15 cellular contexts compared by ENCODE assay signal in the genomic region with DNA sequence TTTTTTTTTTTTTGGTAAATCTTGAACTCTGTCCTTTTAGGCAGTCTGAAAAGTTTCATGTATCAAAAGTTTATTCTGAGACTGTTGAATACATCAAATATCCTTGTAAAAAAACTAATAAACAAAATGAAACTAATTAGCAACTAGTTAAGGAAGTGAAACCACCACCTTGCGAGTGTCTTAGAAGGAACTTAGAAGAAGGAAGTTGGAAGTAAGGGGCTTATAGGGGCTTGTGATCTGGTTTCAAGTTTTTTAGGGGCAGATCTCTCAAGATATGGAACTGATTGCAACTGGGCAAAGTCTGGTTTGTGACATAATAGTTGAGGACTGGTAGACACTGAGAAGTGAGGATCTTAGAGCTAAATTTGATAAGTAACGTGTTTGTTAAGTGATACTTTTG.
DNase-seq lines count a peak whose midpoint lies in the region; ATAC-seq, FAIRE-seq and TF ChIP-seq lines count a peak whose summit lies in the region.
"Had no signal": no experiment of that assay in that cellular context is flagged by ENCODE, and none has a peak within 500 bp of the region (broad histone marks: within the 10 kb centered on the region; RNA-seq: fewer than 3 reads in every experiment).

No MANE protein-coding gene starts in this region.

- no peak for TF ChIP-seq RAD21 in HepG2 (CRISPR knock-in tag; IDR thresholded peaks at IDR 0.05)

- no peak for FAIRE-seq in HepG2 (lab: Jason Lieb, UNC)
- FAIRE-seq: bronchial epithelial cell, urothelium cell line had no signal

- TF ChIP-seq CTCF in HepG2 (CRISPR knock-in tag; IDR thresholded peaks at IDR 0.05): no peak

- no peak for TF ChIP-seq POLR2A in HepG2 (IDR thresholded peaks at IDR 0.05; ENCODE audit: insufficient read depth in 1 of 2, low read depth in 2 of 2, low read length in 2 of 2)
- TF ChIP-seq POLR2A in erythroblast (IDR thresholded peaks at IDR 0.05; ENCODE audit: low read length): no peak

- peaks cover 21% of the 10 kb centered on the region for H3K9me3 ChIP-seq in HepG2 (ENCODE audit: low read length)
- H3K9me3 ChIP-seq: SJSA1 had no signal

- TF ChIP-seq EP300 in HepG2 (IDR thresholded peaks at IDR 0.05; ENCODE audit: low read depth in 2 of 2, low read length in 2 of 2) (no peak), HepG2 (CRISPR knock-in tag; IDR thresholded peaks at IDR 0.05; ENCODE audit: borderline replicate concordance) (no peak)

- BruUV-seq in HepG2 (replicated peaks; lab: Mats Ljungman, UMichigan): no TSS peak

- no peaks in the 10 kb centered on the region for H3K36me3 ChIP-seq in HepG2 (replicated peaks in 1 of 2; ENCODE audit: control insufficient read depth in 1 of 2, insufficient read depth in 2 of 2, low read length in 2 of 2)
- H3K36me3 ChIP-seq: SJSA1 had no signal

- peak; percentile 82 for ATAC-seq in GM19372 (IDR thresholded peaks at IDR 0.05; ENCODE audit: low read depth, unreplicated experiment)
- ATAC-seq in HG02852 (IDR thresholded peaks at IDR 0.05; ENCODE audit: unreplicated experiment): peak; percentile 81
- peak; percentile 90 for ATAC-seq in HG03571 (IDR thresholded peaks at IDR 0.05; ENCODE audit: unreplicated experiment)
- no peak for ATAC-seq in HepG2
- no peak for ATAC-seq in Right ventricle myocardium inferior

- H4K20me1 ChIP-seq in HepG2 (ENCODE audit: insufficient read depth, low read length): no peaks in the 10 kb centered on the region

- no peaks in the 10 kb centered on the region for H3K4me1 ChIP-seq in HepG2 (ENCODE audit: insufficient read depth, low read length)
- H3K4me1 ChIP-seq: SJSA1 had no signal

- intact Hi-C loops in HepG2 (cut with micrococcal nuclease; ENCODE audit: unreplicated experiment) (no loop called here), Right ventricle myocardium inferior (cut with DNase I) (no loop called here)

- no peak overlapping the region for H3K4me2 ChIP-seq in HepG2 (ENCODE audit: low read depth, low read length)

- H2AFZ ChIP-seq in HepG2 (ENCODE audit: low read length): no peak overlapping the region

- no peaks in the 10 kb centered on the region for H3K79me2 ChIP-seq in HepG2 (ENCODE audit: insufficient read depth, low read length)

- H3K27ac ChIP-seq in HepG2 (ENCODE audit: extremely low read length, insufficient read depth, low read length): no peak overlapping the region
- H3K27ac ChIP-seq: HL-60, SJSA1 had no signal

- no peaks in the 10 kb centered on the region; a peak in 1 of 5 replicates for H3K27me3 ChIP-seq in HepG2 (ENCODE audit: control insufficient read depth in 1 of 2, insufficient read depth in 2 of 2, low read length in 2 of 2)
- H3K27me3 ChIP-seq: SJSA1 had no signal

- POLR2A ChIA-PET in HepG2 (lab: Yijun Ruan, JAX): no interaction called here

- CTCF ChIA-PET in HepG2 (lab: Yijun Ruan, JAX; ENCODE audit: low intra/inter-chr PET ratio, low total read pairs): no interaction called here

- no peak overlapping the region for H3K4me3 ChIP-seq in HepG2 (replicated peaks in 1 of 3; ENCODE audit: insufficient read depth in 1 of 3, low read depth in 2 of 3, low read length in 3 of 3)
- H3K4me3 ChIP-seq: SJSA1 had no signal

- in situ Hi-C loops in HepG2 (cut with HindIII; ENCODE audit: extremely low pct_ligation_motif_present, low pct_unique_long_range_greater_than_20kb): no loop called here

- DNase-seq in Ammon's horn (ENCODE audit: low spot score) (peak; percentile 2), HepG2 (ENCODE audit: low spot score) (no peak), Right ventricle myocardium inferior (ENCODE audit: missing footprints) (no peak), erythroblast (lab: John Stamatoyannopoulos, UW) (no peak), amygdala (lab: John Stamatoyannopoulos, UW) (no peak)
- DNase-seq: GDM1, NCI-H2029, posterior cingulate gyrus had no signal

- H3K9ac ChIP-seq in HepG2 (ENCODE audit: insufficient read depth, low read depth, low read length): no peak overlapping the region

- 2% methylated on average over 2 of the region's 2 CpGs for WGBS in HepG2 (ENCODE audit: low lambda C conversion rate)

TF ChIP-seq in HepG2, 621 proteins besides CTCF, POLR2A, EP300 and RAD21:
- TF ChIP-seq ZC3H13 (CRISPR knock-in tag; IDR thresholded peaks at IDR 0.05) (no peak), ZSCAN12 (CRISPR knock-in tag; IDR thresholded peaks at IDR 0.05) (no peak), NFKBIZ (CRISPR knock-in tag; IDR thresholded peaks at IDR 0.05) (no peak), NFE2 (CRISPR knock-in tag; IDR thresholded peaks at IDR 0.05) (no peak), PREB (CRISPR knock-in tag; IDR thresholded peaks at IDR 0.05) (no peak), FOXO1 (CRISPR knock-in tag; IDR thresholded peaks at IDR 0.05) (no peak), E2F2 (CRISPR knock-in tag; IDR thresholded peaks at IDR 0.05; ENCODE audit: borderline replicate concordance) (no peak), HIVEP1 (CRISPR knock-in tag; IDR thresholded peaks at IDR 0.05) (no peak), CSRNP2 (CRISPR knock-in tag; conservative IDR thresholded peaks at IDR 0.05; ENCODE audit: low read depth) (no peak), CENPBD1 (CRISPR knock-in tag; IDR thresholded peaks at IDR 0.05; ENCODE audit: borderline replicate concordance, low read depth) (no peak)
- TF ChIP-seq, protein P1, sequence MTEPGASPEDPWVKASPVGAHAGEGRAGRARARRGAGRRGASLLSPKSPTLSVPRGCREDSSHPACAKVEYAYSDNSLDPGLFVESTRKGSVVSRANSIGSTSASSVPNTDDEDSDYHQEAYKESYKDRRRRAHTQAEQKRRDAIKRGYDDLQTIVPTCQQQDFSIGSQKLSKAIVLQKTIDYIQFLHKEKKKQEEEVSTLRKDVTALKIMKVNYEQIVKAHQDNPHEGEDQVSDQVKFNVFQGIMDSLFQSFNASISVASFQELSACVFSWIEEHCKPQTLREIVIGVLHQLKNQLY (CRISPR knock-in tag; IDR thresholded peaks at IDR 0.05): no peak
- TF ChIP-seq, protein P2, sequence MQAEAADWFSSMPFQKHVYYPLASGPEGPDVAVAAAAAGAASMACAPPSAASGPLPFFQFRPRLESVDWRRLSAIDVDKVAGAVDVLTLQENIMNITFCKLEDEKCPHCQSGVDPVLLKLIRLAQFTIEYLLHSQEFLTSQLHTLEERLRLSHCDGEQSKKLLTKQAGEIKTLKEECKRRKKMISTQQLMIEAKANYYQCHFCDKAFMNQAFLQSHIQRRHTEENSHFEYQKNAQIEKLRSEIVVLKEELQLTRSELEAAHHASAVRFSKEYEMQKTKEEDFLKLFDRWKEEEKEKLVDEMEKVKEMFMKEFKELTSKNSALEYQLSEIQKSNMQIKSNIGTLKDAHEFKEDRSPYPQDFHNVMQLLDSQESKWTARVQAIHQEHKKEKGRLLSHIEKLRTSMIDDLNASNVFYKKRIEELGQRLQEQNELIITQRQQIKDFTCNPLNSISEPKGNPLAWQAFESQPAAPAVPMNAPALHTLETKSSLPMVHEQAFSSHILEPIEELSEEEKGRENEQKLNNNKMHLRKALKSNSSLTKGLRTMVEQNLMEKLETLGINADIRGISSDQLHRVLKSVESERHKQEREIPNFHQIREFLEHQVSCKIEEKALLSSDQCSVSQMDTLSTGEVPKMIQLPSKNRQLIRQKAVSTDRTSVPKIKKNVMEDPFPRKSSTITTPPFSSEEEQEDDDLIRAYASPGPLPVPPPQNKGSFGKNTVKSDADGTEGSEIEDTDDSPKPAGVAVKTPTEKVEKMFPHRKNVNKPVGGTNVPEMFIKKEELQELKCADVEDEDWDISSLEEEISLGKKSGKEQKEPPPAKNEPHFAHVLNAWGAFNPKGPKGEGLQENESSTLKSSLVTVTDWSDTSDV (CRISPR knock-in tag; IDR thresholded peaks at IDR 0.05): no peak

Comparison
In these comparisons a context has a peak if more than half of its experiments do, and no peak if none do; other contexts are left out.
1. ATAC-seq: peak in GM19372 (single experiment), HG02852 (single experiment) and HG03571 (single experiment); none in HepG2 (single experiment) and Right ventricle myocardium inferior (single experiment).